ENCODE assay signal across 14 cellular contexts in the genomic region with DNA sequence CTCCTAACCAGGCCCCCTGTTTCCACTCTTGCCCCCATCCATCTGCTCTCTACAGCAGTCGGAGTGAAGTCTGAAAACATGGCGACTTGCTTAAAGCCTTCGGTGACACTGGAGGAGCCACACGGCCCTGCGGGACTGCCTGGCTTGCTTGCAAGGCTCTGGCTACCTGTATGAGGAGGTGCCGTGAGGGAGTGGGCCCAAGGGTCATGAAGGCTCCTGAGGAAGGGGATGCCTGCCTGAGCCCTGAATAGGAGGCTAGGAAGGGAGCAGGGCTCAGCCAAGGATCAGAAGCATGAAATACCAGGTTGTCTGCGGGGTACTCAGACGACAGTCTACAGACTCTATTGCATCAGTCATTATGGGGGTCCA.
A peak's percentile ranks its signal among the peaks of the same experiment; 100 is the strongest.
DNase-seq lines count a peak whose midpoint lies in the region; ATAC-seq, FAIRE-seq and TF ChIP-seq lines count a peak whose summit lies in the region.
"Had no signal": no experiment of that assay in that cellular context is flagged by ENCODE, and none has a peak within 500 bp of the region (broad histone marks: within the 10 kb centered on the region; RNA-seq: fewer than 3 reads in every experiment).

No MANE protein-coding gene starts in this region.

- TF ChIP-seq CTCF in right atrium auricular region (IDR thresholded peaks at IDR 0.05) (no peak), heart right ventricle (IDR thresholded peaks at IDR 0.05) (no peak), H1 (IDR thresholded peaks at IDR 0.05; ENCODE audit: control extremely low read depth in 1 of 3, insufficient read depth in 1 of 3, low read depth in 1 of 3, low read length in 3 of 3) (no peak), hepatocyte (IDR thresholded peaks at IDR 0.05; ENCODE audit: poor library complexity) (no peak)

- H3K56ac ChIP-seq in H1 (replicated peaks; ENCODE audit: insufficient read length, low read depth, low read length): no peak overlapping the region

- H3K18ac ChIP-seq in H1 (ENCODE audit: extremely low read depth, low read length): no peak overlapping the region
- H3K18ac ChIP-seq in trophoblast cell (ENCODE audit: low read length): no peak overlapping the region

- no peak overlapping the region for H4K5ac ChIP-seq in H1 (ENCODE audit: insufficient read length, low read depth, low read length)

- H2AFZ ChIP-seq in H1 (ENCODE audit: low read length) (no peak overlapping the region), trophoblast cell (ENCODE audit: insufficient read depth, low read length, poor library complexity) (no peak overlapping the region), hepatocyte (no peak overlapping the region)
- H2AFZ ChIP-seq: PC-9 had no signal

- H3K27ac ChIP-seq in right atrium auricular region: no peak overlapping the region
- no peak overlapping the region for H3K27ac ChIP-seq in heart right ventricle
- no peak overlapping the region for H3K27ac ChIP-seq in H1 (ENCODE audit: low read depth, low read length)
- H3K27ac ChIP-seq in trophoblast cell (ENCODE audit: low read depth, low read length): no peak overlapping the region
- no peak overlapping the region for H3K27ac ChIP-seq in aorta (ENCODE audit: low read depth in 1 of 2, low read length in 2 of 2)
- H3K27ac ChIP-seq in hepatocyte: no peak overlapping the region
- H3K27ac ChIP-seq: A549, HL-60, KMS-11, PC-9 had no signal

- no peak overlapping the region for H3K4ac ChIP-seq in H1 (replicated peaks; ENCODE audit: insufficient read length, low read depth, low read length)
- no peak overlapping the region for H3K4ac ChIP-seq in trophoblast cell (ENCODE audit: low read depth, low read length)

- H2AK5ac ChIP-seq in H1 (ENCODE audit: low read depth, low read length): no peak overlapping the region
- H2AK5ac ChIP-seq in trophoblast cell (ENCODE audit: low read length): peak overlapping the region; percentile 6

- POLR2A ChIA-PET in H1 (lab: Charles Lee; ENCODE audit: partially characterized antibody): no interaction called here

- H3K9me2 ChIP-seq in hepatocyte (replicated peaks; ENCODE audit: insufficient read depth): no peaks in the 10 kb centered on the region

- CTCF ChIA-PET in H1 (lab: Charles Lee; ENCODE audit: partially characterized antibody): interaction anchor here (0.7 to 9.0 kb wide), 47 partner anchors 9 to 221 kb away, joined by 3 to 86 read pairs (median 5); no protein-coding TSS in a partner anchor

- no peak for TF ChIP-seq EP300 in H1 (IDR thresholded peaks at IDR 0.05; ENCODE audit: borderline replicate concordance in 1 of 2, low read depth in 2 of 2, low read length in 2 of 2)

- DNase-seq in right atrium auricular region (ENCODE audit: low spot score) (peak; percentile 34), heart right ventricle (no peak), H1 (ENCODE audit: low read depth in 1 of 2, low spot score in 2 of 2) (no peak), trophoblast cell (no peak), aorta (peak; percentile 18 to 53), hepatocyte (ENCODE audit: low spot score) (no peak), kidney tubule cell (ENCODE audit: low spot score) (no peak), T-helper 1 cell (no peak)
- DNase-seq: NCI-H446 treated with DMSO at 0.1 percent for 48 hours, NCI-H748 treated with DMSO at 0.1 percent for 48 hours had no signal

- H4K8ac ChIP-seq in H1 (ENCODE audit: extremely low read depth, insufficient read depth, low read length): no peak overlapping the region
- H4K8ac ChIP-seq in trophoblast cell (ENCODE audit: low read depth, low read length): no peak overlapping the region

- TF ChIP-seq POLR2A in H1 (IDR thresholded peaks at IDR 0.05; ENCODE audit: control extremely low read depth in 1 of 2, low read depth in 2 of 2, low read length in 2 of 2): no peak

- H2BK15ac ChIP-seq in H1 (ENCODE audit: low read length): 0 out of 2 replicates have a peak overlapping the region, but pooled peaks have one; percentile 81

- H4K20me1 ChIP-seq in H1 (replicated peaks in 1 of 2; ENCODE audit: control insufficient read depth in 1 of 2, insufficient read depth in 2 of 2, low read length in 2 of 2): peaks cover 2% of the 10 kb centered on the region in 2 experiments
- no peaks in the 10 kb centered on the region for H4K20me1 ChIP-seq in hepatocyte (ENCODE audit: insufficient read depth, poor library complexity, severe bottlenecking)

- no peak overlapping the region for H4K12ac ChIP-seq in trophoblast cell (ENCODE audit: low read depth, low read length)

- H3K36me3 ChIP-seq in right atrium auricular region (peaks cover 4% of the 10 kb centered on the region), heart right ventricle (peaks cover 0 to 20% (median 0%) of the 10 kb centered on the region in 9 donors), H1 (ENCODE audit: control insufficient read depth in 2 of 4, insufficient read depth in 4 of 4, low read length in 3 of 4) (no peaks in the 10 kb centered on the region), trophoblast cell (ENCODE audit: control insufficient read depth in 1 of 2, insufficient read depth in 2 of 2, low read length in 2 of 2) (peaks cover 0 to 3% of the 10 kb centered on the region in 2 experiments), aorta (ENCODE audit: control insufficient read depth in 1 of 2, insufficient read depth in 2 of 2, low read length in 1 of 2) (no peaks in the 10 kb centered on the region), hepatocyte (replicated peaks; ENCODE audit: insufficient read depth, low read depth) (no peaks in the 10 kb centered on the region)

- no peaks in the 10 kb centered on the region for H3K23me2 ChIP-seq in H1 (ENCODE audit: low read depth, low read length)

- H3K79me1 ChIP-seq in H1 (ENCODE audit: low read depth, low read length) (no peaks in the 10 kb centered on the region), trophoblast cell (ENCODE audit: low read length) (peaks cover 2% of the 10 kb centered on the region)

- H3K9me3 ChIP-seq in right atrium auricular region (no peaks in the 10 kb centered on the region), heart right ventricle (no peaks in the 10 kb centered on the region), H1 (ENCODE audit: insufficient read depth in 2 of 2, low read depth in 1 of 2, low read length in 1 of 2) (no peaks in the 10 kb centered on the region), trophoblast cell (ENCODE audit: insufficient read depth, low read depth, low read length) (no peaks in the 10 kb centered on the region), aorta (ENCODE audit: control insufficient read depth, low read length) (no peaks in the 10 kb centered on the region), hepatocyte (ENCODE audit: low read depth) (no peaks in the 10 kb centered on the region)
- H3K9me3 ChIP-seq: A549 had no signal

- intact Hi-C loops in heart right ventricle (cut with DNase I): loop anchor here (1.0 to 5.0 kb wide), 8 partner anchors 80 to 185 kb away; a partner anchor contains a TSS
- intact Hi-C loops in aorta (cut with DNase I): loop anchor here (2.0 to 5.0 kb wide), 5 partner anchors 35 to 185 kb away; a partner anchor contains a TSS

- no peaks in the 10 kb centered on the region for H3K27me3 ChIP-seq in right atrium auricular region
- H3K27me3 ChIP-seq in heart right ventricle: no peaks in the 10 kb centered on the region
- H3K27me3 ChIP-seq in H1 (replicated peaks in 1 of 4; ENCODE audit: control insufficient read depth in 3 of 4, extremely low read depth in 1 of 4, insufficient read depth in 3 of 4, low read length in 3 of 4): no peaks in the 10 kb centered on the region; a peak in 3 of 7 replicates
- H3K27me3 ChIP-seq in trophoblast cell (ENCODE audit: insufficient read depth, low read length): no peaks in the 10 kb centered on the region
- no peaks in the 10 kb centered on the region for H3K27me3 ChIP-seq in aorta (ENCODE audit: control insufficient read depth in 1 of 2, insufficient read depth in 2 of 2, low read length in 1 of 2)
- no peaks in the 10 kb centered on the region for H3K27me3 ChIP-seq in hepatocyte

- TF ChIP-seq RAD21 in H1 (IDR thresholded peaks at IDR 0.05 in 1 of 2, conservative IDR thresholded peaks at IDR 0.05 in 1 of 2; ENCODE audit: low read depth in 2 of 2, low read length in 2 of 2): no peak

- no peak overlapping the region for H2BK20ac ChIP-seq in H1 (ENCODE audit: low read length)

- H3K9ac ChIP-seq in H1 (replicated peaks in 1 of 4; ENCODE audit: extremely low read depth in 1 of 4, low read depth in 3 of 4, low read length in 3 of 4) (no peak overlapping the region), trophoblast cell (ENCODE audit: low read length) (no peak overlapping the region)
- H3K9ac ChIP-seq: KMS-11 had no signal

- H3K4me1 ChIP-seq in right atrium auricular region: peaks cover 0 to 14% of the 10 kb centered on the region in 2 donors
- H3K4me1 ChIP-seq in heart right ventricle: peaks cover 0 to 14% (median 8%) of the 10 kb centered on the region in 9 donors
- H3K4me1 ChIP-seq in H1 (replicated peaks in 1 of 4; ENCODE audit: control insufficient read depth in 3 of 4, insufficient read depth in 4 of 4, low read length in 3 of 4): peaks cover 0 to 2% (median 0%) of the 10 kb centered on the region in 4 experiments; a peak in 3 of 7 replicates
- H3K4me1 ChIP-seq in trophoblast cell (ENCODE audit: control insufficient read depth in 1 of 2, insufficient read depth in 2 of 2, low read length in 2 of 2): peaks cover 6 to 8% of the 10 kb centered on the region in 2 experiments
- no peaks in the 10 kb centered on the region for H3K4me1 ChIP-seq in aorta (ENCODE audit: control insufficient read depth in 1 of 2, insufficient read depth in 2 of 2, low read length in 2 of 2)
- H3K4me1 ChIP-seq in hepatocyte (ENCODE audit: insufficient read depth): no peaks in the 10 kb centered on the region
- H3K4me1 ChIP-seq: A549 had no signal

- no peak overlapping the region for H3K4me2 ChIP-seq in H1 (ENCODE audit: insufficient read depth in 1 of 2, low read depth in 2 of 2, low read length in 2 of 2)
- no peak overlapping the region for H3K4me2 ChIP-seq in trophoblast cell (ENCODE audit: low read length)
- no peak overlapping the region for H3K4me2 ChIP-seq in hepatocyte
- H3K4me2 ChIP-seq: A549, KMS-11, PC-9 had no signal

- H3K23ac ChIP-seq in H1 (ENCODE audit: insufficient read length) (no peak overlapping the region), trophoblast cell (ENCODE audit: low read length) (no peak overlapping the region)

- H3K14ac ChIP-seq in H1 (ENCODE audit: insufficient read length) (no peak overlapping the region), trophoblast cell (ENCODE audit: low read length) (no peak overlapping the region)

- H2BK120ac ChIP-seq in H1 (replicated peaks; ENCODE audit: low read depth, low read length): no peak overlapping the region
- H2BK120ac ChIP-seq in trophoblast cell (ENCODE audit: insufficient read depth, low read length, poor library complexity): no peak overlapping the region

- H3K79me2 ChIP-seq in H1 (ENCODE audit: control insufficient read depth in 1 of 2, insufficient read depth in 2 of 2, low read length in 2 of 2) (no peaks in the 10 kb centered on the region), trophoblast cell (ENCODE audit: control insufficient read depth, insufficient read depth, low read length, poor library complexity) (no peaks in the 10 kb centered on the region), hepatocyte (no peaks in the 10 kb centered on the region)

- H4K91ac ChIP-seq in H1 (replicated peaks; ENCODE audit: insufficient read length, low read length): no peak overlapping the region
- no peak overlapping the region for H4K91ac ChIP-seq in trophoblast cell (ENCODE audit: low read depth, low read length)

- H2BK5ac ChIP-seq in H1 (ENCODE audit: low read depth, low read length) (no peak overlapping the region), trophoblast cell (ENCODE audit: low read depth, low read length, poor library complexity) (no peak overlapping the region)

- WGBS in heart right ventricle, 2 donors: 86 to 90% methylated on average over 8 of the region's 8 CpGs
- 93% methylated on average over 8 of the region's 8 CpGs; no CpG with 5 or more reads in 1 of the 2 experiments for WGBS in H1 (ENCODE audit: extremely low coverage in 1 of 2, insufficient coverage in 1 of 2, insufficient read length in 1 of 2, insufficient replicate concordance in 2 of 2, low coverage in 1 of 2, low lambda C conversion rate in 2 of 2, missing lambda C conversion rate in 1 of 2), 2 experiments
- no CpG with 5 or more reads among the region's 8 CpGs for WGBS in trophoblast cell (ENCODE audit: extremely low coverage, insufficient coverage, insufficient read length)
- 86 to 90% methylated on average over 8 of the region's 8 CpGs for WGBS in aorta, 2 donors
- WGBS in hepatocyte (ENCODE audit: low lambda C conversion rate, missing lambda C conversion rate): 86% methylated on average over 8 of the region's 8 CpGs

- ATAC-seq in heart right ventricle: no peak
- ATAC-seq in aorta (ENCODE audit: low FRiP score): no peak

- H2BK12ac ChIP-seq in H1 (ENCODE audit: low read depth, low read length) (no peak overlapping the region; the same call in 1 of the 2 replicates), trophoblast cell (ENCODE audit: low read length) (peak overlapping the region; percentile 8)

- no peak overlapping the region for H3K4me3 ChIP-seq in right atrium auricular region
- no peak overlapping the region for H3K4me3 ChIP-seq in heart right ventricle
- H3K4me3 ChIP-seq in H1 (ENCODE audit: extremely low read depth in 1 of 4, insufficient read depth in 2 of 4, low read depth in 3 of 4, low read length in 4 of 4): no peak overlapping the region
- H3K4me3 ChIP-seq in trophoblast cell (ENCODE audit: low read depth, low read length): no peak overlapping the region
- no peak overlapping the region for H3K4me3 ChIP-seq in aorta (ENCODE audit: low read length in 2 of 2)
- no peak overlapping the region for H3K4me3 ChIP-seq in hepatocyte
- H3K4me3 ChIP-seq: A549, PC-9 had no signal

- no peak for FAIRE-seq in H1 (lab: Jason Lieb, UNC)
- FAIRE-seq: A549 had no signal

Comparison
In these comparisons a context has a peak if more than half of its experiments do, and no peak if none do; other contexts are left out.
1. DNase-seq: peak in right atrium auricular region (single experiment) and aorta (2 of 2); none in heart right ventricle (0 of 2), H1 (0 of 2), trophoblast cell (0 of 2), hepatocyte (single experiment), kidney tubule cell (single experiment) and T-helper 1 cell (0 of 5).